In the genomic region with DNA sequence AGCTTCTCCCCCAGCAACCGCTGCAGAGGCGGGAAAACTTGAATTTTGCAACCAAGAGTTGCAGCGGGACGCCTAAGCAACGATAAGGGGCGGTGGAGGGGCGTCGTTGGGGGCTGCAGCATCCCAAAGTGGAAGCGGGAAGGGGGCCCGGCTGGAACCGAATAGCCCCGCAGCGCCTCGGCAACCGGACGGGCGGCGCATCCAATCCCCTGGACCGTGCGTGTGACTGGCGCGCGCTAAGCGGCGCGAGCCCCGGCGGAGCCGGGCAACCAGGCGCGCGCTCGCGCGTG, we compare ENCODE assay signal across 1 cellular context.
TF ChIP-seq lines count a peak whose summit lies in the region.

No MANE protein-coding gene starts in this region.

TF ChIP-seq in liver, 16 proteins besides CTCF, POLR2A, EP300 and RAD21 (continued from another document):
- no peak for TF ChIP-seq GABPA (IDR thresholded peaks at IDR 0.05 in 1 of 2, conservative IDR thresholded peaks at IDR 0.05 in 1 of 2)
